ENCODE assay signal across 8 cellular contexts in genomic region chr2:224056889-224057288, GRCh38.
"Had no signal": no experiment of that assay in that cellular context is flagged by ENCODE, and none has a peak within 500 bp of the region (broad histone marks: within the 10 kb centered on the region; RNA-seq: fewer than 3 reads in every experiment).

No MANE protein-coding gene starts in this region.

- ATAC-seq: GM12878 had no signal

- FAIRE-seq: G401.6, GM12878, GM12891, GM12892, GM18507, GM19239 had no signal

- H3K4me3 ChIP-seq: GM12878 had no signal

- DNase-seq: GDM1, GF-D8 had no signal
